28 cellular contexts compared by ENCODE assay signal in the genomic region with DNA sequence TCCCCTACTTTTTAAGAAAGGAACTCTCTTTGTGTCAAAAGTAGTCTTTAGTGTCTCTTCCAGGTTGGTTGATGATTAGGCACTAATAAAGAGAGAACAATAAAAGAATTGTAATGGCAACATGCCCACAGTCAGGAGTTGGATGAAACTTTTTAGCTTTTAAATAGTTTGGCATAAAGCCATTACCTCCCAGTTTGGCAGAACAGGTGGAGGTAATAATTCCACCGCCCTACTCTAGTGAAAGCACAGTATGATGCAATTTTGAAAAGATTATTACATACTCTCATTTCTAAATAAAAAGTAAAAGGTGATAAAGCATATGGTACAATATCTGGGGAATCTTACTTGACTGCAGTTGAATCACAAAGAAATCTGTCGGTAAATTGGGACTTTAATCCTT.
"Had no signal": no experiment of that assay in that cellular context is flagged by ENCODE, and none has a peak within 500 bp of the region (broad histone marks: within the 10 kb centered on the region; RNA-seq: fewer than 3 reads in every experiment).

No MANE protein-coding gene starts in this region.

- H3K36me3 Mint-ChIP-seq: naive thymus-derived CD4-positive, alpha-beta T cell had no signal

- DNase-seq: dorsolateral prefrontal cortex; effector CD4-positive, alpha-beta T cell; endodermal cell; esophagus squamous epithelium; foreskin melanocyte; glutamatergic neuron; heart right ventricle; hippocampal formation; left cardiac atrium; left lung; mesendoderm; midbrain; naive thymus-derived CD4-positive, alpha-beta T cell; nephron progenitor cell; nucleus accumbens; posterior cingulate gyrus; right lobe of liver; small intestine; stimulated activated CD4-positive, alpha-beta T cell treated with anti-CD3 and anti-CD28 coated beads, Interleukin-15, amount 100 ng/mL, for 24 hours; stimulated activated CD4-positive, alpha-beta T cell treated with anti-CD3 and anti-CD28 coated beads, Interleukin-2, amount 100 ng/mL, for 48 hours; stimulated activated naive B cell treated with anti-CD40 and anti-IgM and Interleukin-4, amounts not matched to agents 10 μg/mL and 1 μg/mL and 100 μg/mL, for 72 hours; transverse colon; upper lobe of right lung; uterus had no signal

- ATAC-seq: heart right ventricle; left cardiac atrium; left lung; naive thymus-derived CD4-positive, alpha-beta T cell; right lobe of liver; stimulated activated naive B cell treated with anti-CD40 and anti-IgM and Interleukin-4, amounts not matched to agents 10 μg/mL and 1 μg/mL and 100 μg/mL, for 72 hours; upper lobe of right lung had no signal

- H3K4me3 ChIP-seq: dorsolateral prefrontal cortex, esophagus squamous epithelium, heart right ventricle, left lung, right lobe of liver, suprapubic skin, transverse colon, upper lobe of right lung, uterus had no signal

- H3K9me3 Mint-ChIP-seq: endodermal cell; nephron progenitor cell; stimulated activated naive CD8-positive, alpha-beta T cell treated with anti-CD3 and anti-CD28 coated beads, Interleukin-15, Interleukin-2, amounts not matched to agents 100 ng/mL and 50 ng/mL, for 24 hours had no signal

- FAIRE-seq: colon, islet of Langerhans, small intestine had no signal

- H3K27ac Mint-ChIP-seq: endodermal cell; naive thymus-derived CD4-positive, alpha-beta T cell; nephron progenitor cell; stimulated activated naive B cell treated with anti-CD40 and anti-IgM and Interleukin-4, amounts not matched to agents 10 μg/mL and 1 μg/mL and 100 μg/mL, for 72 hours; stimulated activated naive CD8-positive, alpha-beta T cell treated with anti-CD3 and anti-CD28 coated beads, Interleukin-15, Interleukin-2, amounts not matched to agents 100 ng/mL and 50 ng/mL, for 24 hours had no signal

- H3K27ac ChIP-seq: dorsolateral prefrontal cortex, esophagus squamous epithelium, heart right ventricle, left lung, right lobe of liver, suprapubic skin, transverse colon, upper lobe of right lung, uterus had no signal

- H3K4me1 ChIP-seq: right lobe of liver, suprapubic skin, transverse colon, upper lobe of right lung, uterus had no signal

- H3K27me3 ChIP-seq: esophagus squamous epithelium, heart right ventricle, left lung, right lobe of liver, suprapubic skin, transverse colon, upper lobe of right lung, uterus had no signal

- H3K36me3 ChIP-seq: esophagus squamous epithelium, heart right ventricle, left lung, right lobe of liver, suprapubic skin, transverse colon, upper lobe of right lung, uterus had no signal

- H3K4me3 Mint-ChIP-seq: endodermal cell; naive thymus-derived CD4-positive, alpha-beta T cell; nephron progenitor cell; stimulated activated naive B cell treated with anti-CD40 and anti-IgM and Interleukin-4, amounts not matched to agents 10 μg/mL and 1 μg/mL and 100 μg/mL, for 72 hours; stimulated activated naive CD8-positive, alpha-beta T cell treated with anti-CD3 and anti-CD28 coated beads, Interleukin-15, Interleukin-2, amounts not matched to agents 100 ng/mL and 50 ng/mL, for 24 hours had no signal

- H3K9me3 ChIP-seq: esophagus squamous epithelium, heart right ventricle, left lung, right lobe of liver, suprapubic skin, transverse colon, upper lobe of right lung, uterus had no signal

- H3K4me1 Mint-ChIP-seq: naive thymus-derived CD4-positive, alpha-beta T cell had no signal
